8 cellular contexts compared by ENCODE assay signal in genomic region chr14:91508105-91508504, GRCh38. TPM values are rescaled to one million over a fixed set of nuclear protein-coding genes. Genes with fewer than 3 reads are reported as not detected.
DNase-seq lines count a peak whose midpoint lies in the region; ATAC-seq and TF ChIP-seq lines count a peak whose summit lies in the region.

No MANE protein-coding gene starts in this region.

- H3K27ac Mint-ChIP-seq in brain, result peak overlapping the region; percentile 94 to 98 (median 97)

- peak overlapping the region in 8 of 10 donors; percentile 19 to 100 (median 99) for H3K27ac ChIP-seq in heart right ventricle
- no peak overlapping the region for H3K27ac ChIP-seq in mesodermal cell (ENCODE audit: low read depth, low read length, severe bottlenecking)
- H3K27ac ChIP-seq in vagina, result peak overlapping the region; percentile 98

- H3K9me3 Mint-ChIP-seq in brain, result no peaks in the 10 kb centered on the region

- peaks cover 57% of the 10 kb centered on the region for H3K4me1 Mint-ChIP-seq in brain

- H3K27me3 Mint-ChIP-seq in brain, result peaks cover 20% of the 10 kb centered on the region

- TF ChIP-seq CTCF in heart right ventricle (IDR thresholded peaks at IDR 0.05) (no peak), brain (conservative IDR thresholded peaks at IDR 0.05) (no peak), vagina (IDR thresholded peaks at IDR 0.05) (no peak)

- peak overlapping the region; percentile 94 to 99 (median 96) for H3K4me3 Mint-ChIP-seq in brain

- H3K4me1 ChIP-seq in heart right ventricle (peaks cover 5 to 64% (median 47%) of the 10 kb centered on the region in 9 donors), mesodermal cell (ENCODE audit: control insufficient read depth, insufficient read depth, low read length, poor library complexity, severe bottlenecking) (no peaks in the 10 kb centered on the region), vagina (peaks cover 51% of the 10 kb centered on the region)

- H3K36me3 Mint-ChIP-seq in brain, result peaks cover 55% of the 10 kb centered on the region

- ATAC-seq in heart right ventricle (no peak), left ventricle myocardium superior (no peak), HG02973 (IDR thresholded peaks at IDR 0.05; ENCODE audit: unreplicated experiment) (no peak)

- peaks cover 0 to 39% (median 3%) of the 10 kb centered on the region in 9 donors for H3K36me3 ChIP-seq in heart right ventricle
- peaks cover 39% of the 10 kb centered on the region for H3K36me3 ChIP-seq in mesodermal cell (ENCODE audit: control insufficient read depth, insufficient read depth, low read length)
- peaks cover 0 to 1% of the 10 kb centered on the region in 2 donors for H3K36me3 ChIP-seq in vagina

- peak overlapping the region; percentile 75 to 96 (median 92) for H3K4me3 ChIP-seq in heart right ventricle
- H3K4me3 ChIP-seq in mesodermal cell (ENCODE audit: extremely low read depth, insufficient read depth, low read length, poor library complexity, severe bottlenecking), result peak overlapping the region; percentile 95
- H3K4me3 ChIP-seq in vagina, result peak overlapping the region; percentile 67 to 97

- TF ChIP-seq POLR2A in vagina (IDR thresholded peaks at IDR 0.05), result no peak

- intact Hi-C loops in heart right ventricle (cut with DNase I) (no loop called here), left ventricle myocardium superior (cut with micrococcal nuclease) (no loop called here), vagina (cut with DNase I) (no loop called here)

- no peaks in the 10 kb centered on the region for H3K9me3 ChIP-seq in heart right ventricle
- H3K9me3 ChIP-seq in mesodermal cell (ENCODE audit: control insufficient read depth, low read length), result no peaks in the 10 kb centered on the region
- H3K9me3 ChIP-seq in vagina, result no peaks in the 10 kb centered on the region

- DNase-seq in heart right ventricle (no peak), left ventricle myocardium superior (no peak), vagina (ENCODE audit: extremely low spot score in 2 of 2) (no peak), Kasumi-1 (lab: John Stamatoyannopoulos, UW) (no peak), DMS53 treated with DMSO at 0.1 percent for 48 hours (lab: John Stamatoyannopoulos, UW; ENCODE audit: unreplicated experiment) (no peak)

- WGBS in heart right ventricle, 2 donors, result 9 to 16% methylated on average over 2 of the region's 2 CpGs
- WGBS in mesodermal cell (ENCODE audit: insufficient coverage in 2 of 2), 2 experiments, result no CpG with 5 or more reads among the region's 2 CpGs

- H3K27me3 ChIP-seq in heart right ventricle (no peaks in the 10 kb centered on the region), vagina (no peaks in the 10 kb centered on the region)

RNA-seq across cellular contexts. Expression of gene PPP4R3A, which starts 2.0 kb away (rescaled TPM):
- total RNA-seq in heart right ventricle, result 10 to 100 TPM; 34.1 to 60.6 (median 41.8) TPM
- polyA plus RNA-seq in heart right ventricle, result 10 to 100 TPM; 32.2 to 40.2 TPM
- total RNA-seq in left ventricle myocardium superior, result 53.2 TPM
- polyA plus RNA-seq in brain (ENCODE audit: insufficient read depth, low read depth, low replicate concordance), result 43.4 TPM
- 78.6 TPM for polyA plus RNA-seq in mesodermal cell (2013, experiment 1 of 2)
- polyA plus RNA-seq in mesodermal cell (2013, experiment 2 of 2), result 79.1 TPM
- 61.6 TPM for total RNA-seq in vagina
